In the genomic region with DNA sequence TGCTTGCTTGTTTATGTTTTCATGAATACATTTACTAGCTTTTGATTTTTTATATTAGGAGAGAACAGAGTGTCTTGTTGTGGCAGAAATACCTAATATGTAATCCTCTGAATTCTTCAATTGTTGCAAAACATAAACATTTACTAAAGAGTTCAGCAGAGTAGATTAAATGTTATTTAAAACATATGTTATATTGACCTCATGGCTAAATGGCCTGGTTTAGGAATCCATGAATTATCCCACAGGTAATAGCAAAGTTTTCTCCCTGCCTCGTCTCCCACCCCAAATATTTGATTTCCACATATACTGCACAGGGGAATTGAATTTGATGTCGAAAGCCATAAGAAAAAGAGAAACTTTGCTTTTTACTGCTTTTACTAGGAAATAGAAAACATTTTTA, we compare ENCODE assay signal across 22 cellular contexts.
A peak's percentile ranks its signal among the peaks of the same experiment; 100 is the strongest.
DNase-seq lines count a peak whose midpoint lies in the region; ATAC-seq and TF ChIP-seq lines count a peak whose summit lies in the region.
"Had no signal": no experiment of that assay in that cellular context is flagged by ENCODE, and none has a peak within 500 bp of the region (broad histone marks: within the 10 kb centered on the region; RNA-seq: fewer than 3 reads in every experiment).

No MANE protein-coding gene starts in this region.

- TF ChIP-seq POLR2A in erythroblast (IDR thresholded peaks at IDR 0.05; ENCODE audit: low read length) = no peak

- no peak overlapping the region for H3K27ac ChIP-seq in CD8-positive, alpha-beta T cell (ENCODE audit: low read depth, low read length)
- no peak overlapping the region for H3K27ac ChIP-seq in mesenchymal stem cell (ENCODE audit: low read length, poor library complexity, severe bottlenecking)
- H3K27ac ChIP-seq: RWPE1 had no signal

- peak; percentile 2 for DNase-seq in AG09319 (ENCODE audit: extremely low read depth, low read depth)
- no peak for DNase-seq in CD8-positive, alpha-beta T cell
- DNase-seq in adipocyte (ENCODE audit: low read depth) = peak; percentile 70
- DNase-seq in mesenchymal stem cell = no peak
- no peak for DNase-seq in NCI-H510A treated with DMSO at 0.1 percent for 48 hours (lab: John Stamatoyannopoulos, UW)
- DNase-seq in erythroblast (lab: John Stamatoyannopoulos, UW) = no peak
- DNase-seq: BE2C, Calu3, DMS79 treated with DMSO at 0.1 percent for 48 hours, Karpas-422, NCI-H1092, NCI-H1417 treated with DMSO at 0.1 percent for 48 hours, NCI-H1694 treated with DMSO at 0.1 percent for 48 hours, NCI-H2081, NCI-H2227 treated with DMSO at 0.1 percent for 48 hours, NCI-H69, SHP77 had no signal

- 92% methylated on average over 2 of the region's 2 CpGs for WGBS in mesenchymal stem cell

- no peak overlapping the region for H3K23ac ChIP-seq in mesenchymal stem cell (ENCODE audit: low read length in 2 of 2)

- intact Hi-C loops in CD8-positive, alpha-beta T cell (cut with DNase I, micrococcal nuclease) = loop anchor here (1.0 to 10.0 kb wide), 2 partner anchors 472 to 973 kb away; no protein-coding TSS in a partner anchor

- POLR2A ChIA-PET in CD8-positive, alpha-beta T cell (lab: Charles Lee) = no interaction called here

- no peaks in the 10 kb centered on the region for H3K36me3 ChIP-seq in CD8-positive, alpha-beta T cell (ENCODE audit: insufficient read depth, low read length)
- no peaks in the 10 kb centered on the region for H3K36me3 ChIP-seq in adipocyte (ENCODE audit: control insufficient read depth, insufficient read depth, low read length, severe bottlenecking)
- H3K36me3 ChIP-seq in mesenchymal stem cell (ENCODE audit: control insufficient read depth in 1 of 2, insufficient read depth in 2 of 2, low read depth in 1 of 2, low read length in 2 of 2) = peaks cover 0 to 2% of the 10 kb centered on the region in 2 experiments
- H3K36me3 ChIP-seq: BE2C had no signal

- H3K27me3 ChIP-seq in CD8-positive, alpha-beta T cell (ENCODE audit: insufficient read depth, low read length) = no peaks in the 10 kb centered on the region
- H3K27me3 ChIP-seq in adipocyte (replicated peaks; ENCODE audit: control insufficient read depth, insufficient read depth, low read length) (no peaks in the 10 kb centered on the region), mesenchymal stem cell (ENCODE audit: control insufficient read depth in 1 of 2, insufficient read depth in 1 of 2, low read length in 2 of 2) (no peaks in the 10 kb centered on the region)
- H3K27me3 ChIP-seq: BE2C had no signal

- H2BK12ac ChIP-seq in mesenchymal stem cell (ENCODE audit: low read length in 2 of 2) = no peak overlapping the region

- H2BK120ac ChIP-seq in mesenchymal stem cell (ENCODE audit: low read depth, low read length) = no peak overlapping the region

- H3K18ac ChIP-seq in mesenchymal stem cell (ENCODE audit: low read depth in 1 of 2, low read length in 2 of 2) = no peak overlapping the region

- ATAC-seq in CD8-positive, alpha-beta T cell = no peak
- no peak for ATAC-seq in HG03457 (IDR thresholded peaks at IDR 0.05; ENCODE audit: unreplicated experiment)
- ATAC-seq: HepG2, Panc1 had no signal

- no peaks in the 10 kb centered on the region for H3K27me3 Mint-ChIP-seq in CD8-positive, alpha-beta T cell (ENCODE audit: low read depth)

- H3K27ac Mint-ChIP-seq in CD8-positive, alpha-beta T cell = peak overlapping the region; percentile 58

- no peak overlapping the region for H3K4me3 Mint-ChIP-seq in CD8-positive, alpha-beta T cell
- H3K4me3 Mint-ChIP-seq: CD14-positive monocyte had no signal

- H2AFZ ChIP-seq in mesenchymal stem cell (ENCODE audit: low read depth, low read length) = no peak overlapping the region

- H3K9me3 ChIP-seq in CD8-positive, alpha-beta T cell (ENCODE audit: low read length) = no peaks in the 10 kb centered on the region
- H3K9me3 ChIP-seq in adipocyte (ENCODE audit: control insufficient read depth, low read length) (no peaks in the 10 kb centered on the region), mesenchymal stem cell (ENCODE audit: control insufficient read depth, low read length) (no peaks in the 10 kb centered on the region)
- H3K9me3 ChIP-seq: BE2C had no signal

- no peak overlapping the region for H2AK5ac ChIP-seq in mesenchymal stem cell (ENCODE audit: low read length, severe bottlenecking)

- H3K9me3 Mint-ChIP-seq in CD8-positive, alpha-beta T cell = no peaks in the 10 kb centered on the region
- H3K9me3 Mint-ChIP-seq: CD14-positive monocyte had no signal

- no peaks in the 10 kb centered on the region for H3K79me1 ChIP-seq in mesenchymal stem cell (replicated peaks; ENCODE audit: low read length, poor library complexity, severe bottlenecking)

- no peak overlapping the region for H4K91ac ChIP-seq in mesenchymal stem cell (ENCODE audit: low read length)

- peaks cover 2% of the 10 kb centered on the region for H3K36me3 Mint-ChIP-seq in CD8-positive, alpha-beta T cell

- no peak overlapping the region for H2BK15ac ChIP-seq in mesenchymal stem cell (ENCODE audit: low read depth, poor library complexity, severe bottlenecking)

- no peak overlapping the region for H4K8ac ChIP-seq in mesenchymal stem cell (ENCODE audit: low read length)

- H3K4me1 Mint-ChIP-seq in CD8-positive, alpha-beta T cell (ENCODE audit: low read depth) = peaks cover 7% of the 10 kb centered on the region

- H3K4ac ChIP-seq in mesenchymal stem cell (ENCODE audit: low read depth in 1 of 2, low read length in 2 of 2) = no peak overlapping the region

- H2BK5ac ChIP-seq in mesenchymal stem cell (ENCODE audit: low read depth, low read length, poor library complexity, severe bottlenecking) = no peak overlapping the region

- TF ChIP-seq CTCF in AG09319 (IDR thresholded peaks at IDR 0.05; ENCODE audit: low read depth, low read length) = no peak
- TF ChIP-seq CTCF in CD8-positive, alpha-beta T cell (IDR thresholded peaks at IDR 0.05) = no peak

- no peak overlapping the region for H3K4me3 ChIP-seq in CD8-positive, alpha-beta T cell (ENCODE audit: low read depth, low read length)
- no peak overlapping the region for H3K4me3 ChIP-seq in adipocyte (ENCODE audit: low read length)
- H3K4me3 ChIP-seq in mesenchymal stem cell (ENCODE audit: insufficient read depth in 1 of 2, low read depth in 1 of 2, low read length in 2 of 2) = no peak overlapping the region

- H3K9ac ChIP-seq in adipocyte (ENCODE audit: low read length) = no peak overlapping the region
- H3K9ac ChIP-seq in mesenchymal stem cell (ENCODE audit: low read length) = peak overlapping the region; percentile 9

- no peaks in the 10 kb centered on the region for H3K4me1 ChIP-seq in CD8-positive, alpha-beta T cell (ENCODE audit: insufficient read depth, low read length)
- H3K4me1 ChIP-seq in adipocyte (ENCODE audit: control insufficient read depth, insufficient read depth, low read length) (peaks cover 12% of the 10 kb centered on the region), mesenchymal stem cell (ENCODE audit: control insufficient read depth, insufficient read depth, low read depth, low read length) (no peaks in the 10 kb centered on the region)
- H3K4me1 ChIP-seq: BE2C had no signal

- no peak overlapping the region for H3K4me2 ChIP-seq in mesenchymal stem cell (ENCODE audit: low read length, poor library complexity, severe bottlenecking)

- CTCF ChIA-PET in CD8-positive, alpha-beta T cell (lab: Charles Lee) = interaction anchor here (0.6 to 0.7 kb wide), 2 partner anchors 838 to 924 kb away, joined by 3 read pairs; no protein-coding TSS in a partner anchor

- H3K14ac ChIP-seq in mesenchymal stem cell (ENCODE audit: low read length in 2 of 2) = no peak overlapping the region

Comparison
In these comparisons a context has a peak if more than half of its experiments do, and no peak if none do; other contexts are left out.
1. DNase-seq: peak in AG09319 (single experiment) and adipocyte (single experiment); none in CD8-positive, alpha-beta T cell (0 of 7), mesenchymal stem cell (single experiment), NCI-H510A treated with DMSO at 0.1 percent for 48 hours (single experiment) and erythroblast (0 of 2).